Comparison of ENCODE assay signal across 12 cellular contexts in the genomic region with DNA sequence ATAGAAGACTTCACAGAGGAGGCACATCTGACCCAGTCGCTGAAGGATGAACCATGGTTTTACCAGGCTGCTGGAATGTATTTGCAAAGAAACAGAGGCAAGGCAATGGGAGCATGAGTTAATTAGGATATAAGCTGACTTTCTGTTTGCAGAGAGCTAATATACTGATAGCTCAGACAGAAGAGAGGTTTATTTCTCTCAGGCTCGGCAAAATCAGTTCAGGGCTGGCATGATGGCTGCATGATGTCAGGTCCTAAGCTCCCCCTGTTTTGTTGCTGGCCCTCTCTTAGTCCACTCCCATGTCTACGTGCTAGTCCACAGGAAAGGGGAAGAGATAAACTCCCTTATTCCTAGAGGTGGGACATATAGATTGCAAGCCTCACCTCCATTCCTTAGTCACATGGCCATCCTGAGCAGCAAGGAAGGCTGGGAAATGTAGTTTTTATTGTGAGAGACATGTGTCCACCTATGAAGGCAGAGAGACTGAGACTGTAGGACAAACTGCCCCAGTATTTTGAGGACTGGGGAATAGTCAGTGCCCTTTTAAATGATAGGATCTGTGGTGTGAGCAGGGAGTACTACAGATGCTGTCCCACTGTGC.
DNase-seq lines count a peak whose midpoint lies in the region; ATAC-seq and TF ChIP-seq lines count a peak whose summit lies in the region.
"Had no signal": no experiment of that assay in that cellular context is flagged by ENCODE, and none has a peak within 500 bp of the region (broad histone marks: within the 10 kb centered on the region; RNA-seq: fewer than 3 reads in every experiment).

No MANE protein-coding gene starts in this region.

- TF ChIP-seq POLR2A in IMR-90 (IDR thresholded peaks at IDR 0.05; ENCODE audit: low read depth, low read length) = no peak

- POLR2A ChIA-PET in activated CD4-positive, alpha-beta T cell treated with anti-CD3 and anti-CD28 coated beads for 36 hours (lab: Charles Lee) = no interaction called here
- POLR2A ChIA-PET in IMR-90 (lab: Charles Lee; ENCODE audit: unreplicated experiment) = no interaction called here

- no peak overlapping the region for H3K4me2 ChIP-seq in IMR-90 (ENCODE audit: low read depth, low read length)

- H3K14ac ChIP-seq in IMR-90 (replicated peaks; ENCODE audit: low read depth, low read length) = no peak overlapping the region

- H3K56ac ChIP-seq in IMR-90 (ENCODE audit: extremely low read depth, insufficient read depth, low read length) = no peak overlapping the region

- no TSS peak for BruUV-seq in IMR-90 (replicated peaks; lab: Mats Ljungman, UMichigan)

- peaks cover 4% of the 10 kb centered on the region for H3K4me1 Mint-ChIP-seq in activated CD4-positive, alpha-beta T cell treated with anti-CD3 and anti-CD28 coated beads for 36 hours

- H3K27me3 ChIP-seq in IMR-90 (ENCODE audit: control insufficient read depth, insufficient read depth, low read length) (no peaks in the 10 kb centered on the region), RWPE2 (ENCODE audit: insufficient read depth, poor library complexity, severe bottlenecking) (peaks cover 8% of the 10 kb centered on the region)
- H3K27me3 ChIP-seq: ascending aorta had no signal

- CTCF ChIA-PET in activated CD4-positive, alpha-beta T cell treated with anti-CD3 and anti-CD28 coated beads for 36 hours (lab: Charles Lee) = no interaction called here
- CTCF ChIA-PET in IMR-90 (lab: Yijun Ruan, JAX) = no interaction called here

- ATAC-seq in activated CD4-positive, alpha-beta T cell treated with anti-CD3 and anti-CD28 coated beads for 36 hours = peak; percentile 47
- ATAC-seq in IMR-90 (ENCODE audit: low read depth) (no peak), RWPE2 (ENCODE audit: low read depth) (peak; percentile 78)

- H3K27me3 Mint-ChIP-seq in activated CD4-positive, alpha-beta T cell treated with anti-CD3 and anti-CD28 coated beads for 36 hours = no peaks in the 10 kb centered on the region

- no peak overlapping the region for H4K8ac ChIP-seq in IMR-90 (ENCODE audit: low read depth in 2 of 2, low read length in 2 of 2)

- intact Hi-C loops in activated CD4-positive, alpha-beta T cell treated with anti-CD3 and anti-CD28 coated beads for 36 hours (cut with DNase I, micrococcal nuclease) = no loop called here
- intact Hi-C loops in IMR-90 (cut with micrococcal nuclease) = no loop called here

- H2BK20ac ChIP-seq in IMR-90 (ENCODE audit: low read depth, low read length) = no peak overlapping the region

- no peak overlapping the region for H3K18ac ChIP-seq in IMR-90 (ENCODE audit: low read depth, low read length)

- no peak for TF ChIP-seq CTCF in IMR-90 (conservative IDR thresholded peaks at IDR 0.05; ENCODE audit: low read depth, low read length)
- no peak for TF ChIP-seq CTCF in RWPE2 (IDR thresholded peaks at IDR 0.05; ENCODE audit: poor library complexity, severe bottlenecking)
- no peak for TF ChIP-seq CTCF in GM20000 (IDR thresholded peaks at IDR 0.05; ENCODE audit: extremely low read depth, missing control alignments)

- no peak overlapping the region for H3K4ac ChIP-seq in IMR-90 (ENCODE audit: low read depth, low read length)

- no peak overlapping the region for H4K5ac ChIP-seq in IMR-90 (ENCODE audit: low read depth, low read length)

- no CpG with 5 or more reads among the region's 3 CpGs for WGBS in IMR-90 (ENCODE audit: extremely low coverage in 2 of 2, insufficient read length in 1 of 2), 2 experiments

- in situ Hi-C loops in IMR-90 (cut with MboI; ENCODE audit: low sequenced_read_pairs) = no loop called here

- DNase-seq in activated CD4-positive, alpha-beta T cell treated with anti-CD3 and anti-CD28 coated beads for 36 hours = no peak
- DNase-seq in activated CD4-positive, alpha-beta T cell treated with anti-CD3 and anti-CD28 coated beads, Interleukin-2, amount 50 U/mL, for 4 hours = no peak
- no peak for DNase-seq in IMR-90
- no peak for DNase-seq in RWPE2 (ENCODE audit: low spot score)
- peak; percentile 48 for DNase-seq in islet precursor cell
- no peak for DNase-seq in A172 (ENCODE audit: low spot score)
- no peak for DNase-seq in NCI-H187 (lab: John Stamatoyannopoulos, UW)
- DNase-seq in GM20000 (ENCODE audit: low spot score) = no peak
- DNase-seq: activated CD4-positive, CD25-positive, alpha-beta regulatory T cell treated with anti-CD3 and anti-CD28 coated beads, Interleukin-2, amount 50 U/mL, for 72 hours; glutamatergic neuron had no signal

- no peak overlapping the region for H3K4me3 Mint-ChIP-seq in activated CD4-positive, alpha-beta T cell treated with anti-CD3 and anti-CD28 coated beads for 36 hours

- no peak overlapping the region for H2AFZ ChIP-seq in IMR-90 (replicated peaks; ENCODE audit: low read length, poor library complexity)

- no peak overlapping the region for H2BK5ac ChIP-seq in IMR-90 (ENCODE audit: low read depth, low read length, poor library complexity, severe bottlenecking)

- no peak overlapping the region for H3K23ac ChIP-seq in IMR-90 (ENCODE audit: low read depth, low read length)

- dilution Hi-C loops in IMR-90 (cut with HindIII; ENCODE audit: low sequenced_read_pairs, unreplicated experiment) = no loop called here

- no peak overlapping the region for H3K9ac ChIP-seq in IMR-90 (ENCODE audit: low read depth, low read length)

- no peaks in the 10 kb centered on the region for H3K79me1 ChIP-seq in IMR-90 (ENCODE audit: low read depth in 1 of 2, low read length in 2 of 2)

- TF ChIP-seq RAD21 in IMR-90 (IDR thresholded peaks at IDR 0.05; ENCODE audit: low read length) = no peak

- H3K9me1 ChIP-seq in IMR-90 (ENCODE audit: insufficient read depth, low read length) = no peaks in the 10 kb centered on the region

- H2AK5ac ChIP-seq in IMR-90 (ENCODE audit: low read depth, low read length) = no peak overlapping the region

- H3K9me3 ChIP-seq in IMR-90 (ENCODE audit: control insufficient read depth, insufficient read depth, low read length) = peaks cover 31% of the 10 kb centered on the region
- H3K9me3 ChIP-seq in RWPE2 (ENCODE audit: severe bottlenecking) = no peaks in the 10 kb centered on the region
- H3K9me3 ChIP-seq: ascending aorta had no signal

- H3K9me3 Mint-ChIP-seq in activated CD4-positive, alpha-beta T cell treated with anti-CD3 and anti-CD28 coated beads for 36 hours (ENCODE audit: low read depth) = no peaks in the 10 kb centered on the region

- no peak overlapping the region for H2AK9ac ChIP-seq in IMR-90 (replicated peaks; ENCODE audit: low read depth, low read length, poor library complexity)

- H4K91ac ChIP-seq in IMR-90 (ENCODE audit: insufficient read depth, low read depth, low read length) = no peak overlapping the region

- H3K4me1 ChIP-seq in IMR-90 (ENCODE audit: control insufficient read depth, insufficient read depth, low read length) = no peaks in the 10 kb centered on the region
- H3K4me1 ChIP-seq in RWPE2 (ENCODE audit: insufficient read depth, poor library complexity, severe bottlenecking) = no peaks in the 10 kb centered on the region
- H3K4me1 ChIP-seq: ascending aorta had no signal

- no peak overlapping the region for H2BK120ac ChIP-seq in IMR-90 (ENCODE audit: low read depth, low read length)

- H3K4me3 ChIP-seq in IMR-90 (ENCODE audit: insufficient read depth, low read depth, low read length) = no peak overlapping the region
- H3K4me3 ChIP-seq in RWPE2 (ENCODE audit: severe bottlenecking) = no peak overlapping the region
- H3K4me3 ChIP-seq: ascending aorta, coronary artery had no signal

- no peak overlapping the region for H2BK15ac ChIP-seq in IMR-90 (ENCODE audit: low read depth, low read length)

- H3K27ac ChIP-seq in IMR-90 (ENCODE audit: insufficient read depth, low read length) = no peak overlapping the region
- H3K27ac ChIP-seq in RWPE2 (ENCODE audit: poor library complexity, severe bottlenecking) = no peak overlapping the region
- H3K27ac ChIP-seq: ascending aorta, coronary artery had no signal

- no peak overlapping the region for H3K27ac Mint-ChIP-seq in activated CD4-positive, alpha-beta T cell treated with anti-CD3 and anti-CD28 coated beads for 36 hours

- H4K20me1 ChIP-seq in IMR-90 (ENCODE audit: insufficient read depth, low read length) = no peaks in the 10 kb centered on the region

- no peaks in the 10 kb centered on the region for H3K36me3 Mint-ChIP-seq in activated CD4-positive, alpha-beta T cell treated with anti-CD3 and anti-CD28 coated beads for 36 hours (ENCODE audit: low read depth)

- H3K36me3 ChIP-seq in IMR-90 (ENCODE audit: control insufficient read depth, insufficient read depth, low read length) = no peaks in the 10 kb centered on the region
- no peaks in the 10 kb centered on the region for H3K36me3 ChIP-seq in RWPE2 (ENCODE audit: low read depth)
- H3K36me3 ChIP-seq: ascending aorta had no signal

TF ChIP-seq in IMR-90, 13 proteins besides CTCF, POLR2A, EP300 and RAD21:
- TF ChIP-seq RFX5 (IDR thresholded peaks at IDR 0.05; ENCODE audit: low read depth, low read length) (no peak), RCOR1 (IDR thresholded peaks at IDR 0.05; ENCODE audit: insufficient replicate concordance, low read length) (no peak)
- TF ChIP-seq, protein P1, sequence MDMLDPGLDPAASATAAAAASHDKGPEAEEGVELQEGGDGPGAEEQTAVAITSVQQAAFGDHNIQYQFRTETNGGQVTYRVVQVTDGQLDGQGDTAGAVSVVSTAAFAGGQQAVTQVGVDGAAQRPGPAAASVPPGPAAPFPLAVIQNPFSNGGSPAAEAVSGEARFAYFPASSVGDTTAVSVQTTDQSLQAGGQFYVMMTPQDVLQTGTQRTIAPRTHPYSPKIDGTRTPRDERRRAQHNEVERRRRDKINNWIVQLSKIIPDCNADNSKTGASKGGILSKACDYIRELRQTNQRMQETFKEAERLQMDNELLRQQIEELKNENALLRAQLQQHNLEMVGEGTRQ (IDR thresholded peaks at IDR 0.05; ENCODE audit: low read depth, low read length) = 0 out of 2 replicates have a peak, but pooled peaks have one; percentile 11
